Comparison of ENCODE assay signal across 8 cellular contexts in genomic region chr10:35378547-35379210, GRCh38. TPM values are rescaled to one million over a fixed set of nuclear protein-coding genes. Genes with fewer than 3 reads are reported as not detected.
DNase-seq lines count a peak whose midpoint lies in the region; ATAC-seq, FAIRE-seq and TF ChIP-seq lines count a peak whose summit lies in the region.

No MANE protein-coding gene starts in this region.

- peak overlapping the region; percentile 91 for H3K27ac Mint-ChIP-seq in activated B cell treated with CpG ODN at 0.5 μM for 24 hours

- H3K27ac ChIP-seq in mesendoderm (ENCODE audit: low read depth, low read length): peak overlapping the region; percentile 14

- H3K27me3 ChIP-seq in mesendoderm (ENCODE audit: insufficient read depth, low read length, poor library complexity): no peaks in the 10 kb centered on the region

- CTCF ChIA-PET in activated B cell treated with CpG ODN at 0.5 μM for 24 hours (lab: Charles Lee): interaction anchor here (1.0 to 2.3 kb wide), 4 partner anchors 39 to 258 kb away, joined by 4 to 18 read pairs (median 6); no protein-coding TSS in a partner anchor

- H3K4me3 ChIP-seq in mesendoderm (ENCODE audit: low read length): no peak overlapping the region

- H3K18ac ChIP-seq in mesendoderm (ENCODE audit: low read length): no peak overlapping the region

- no peak overlapping the region for H2BK15ac ChIP-seq in mesendoderm (replicated peaks; ENCODE audit: low read depth)

- no peak for TF ChIP-seq CTCF in activated B cell treated with CpG ODN at 0.5 μM for 24 hours (IDR thresholded peaks at IDR 0.05)
- no peak for TF ChIP-seq CTCF in omental fat pad (IDR thresholded peaks at IDR 0.05)

- H2AK5ac ChIP-seq in mesendoderm (ENCODE audit: low read length): no peak overlapping the region

- H4K8ac ChIP-seq in mesendoderm (ENCODE audit: low read depth, low read length): no peak overlapping the region

- H3K9me3 Mint-ChIP-seq in activated B cell treated with CpG ODN at 0.5 μM for 24 hours: no peaks in the 10 kb centered on the region

- H2BK120ac ChIP-seq in mesendoderm (ENCODE audit: low read depth, low read length): peak overlapping the region; percentile 2

- no peaks in the 10 kb centered on the region for H3K27me3 Mint-ChIP-seq in activated B cell treated with CpG ODN at 0.5 μM for 24 hours

- no peak overlapping the region for H3K23ac ChIP-seq in mesendoderm (ENCODE audit: low read length)

- H3K9ac ChIP-seq in mesendoderm (ENCODE audit: low read length): no peak overlapping the region

- DNase-seq in GM12891 (ENCODE audit: insufficient read length, low spot score) (no peak), activated B cell treated with CpG ODN at 0.5 μM for 24 hours (no peak), mesendoderm (peak; percentile 65), omental fat pad (ENCODE audit: low spot score) (no peak), GDM1 (lab: John Stamatoyannopoulos, UW) (no peak)

- peak overlapping the region; percentile 68 for H3K4me3 Mint-ChIP-seq in activated B cell treated with CpG ODN at 0.5 μM for 24 hours

- peak overlapping the region; percentile 28 for H2BK5ac ChIP-seq in mesendoderm (ENCODE audit: low read length)

- no peak overlapping the region for H3K4me2 ChIP-seq in mesendoderm (ENCODE audit: low read length)

- TF ChIP-seq POLR2A in GM12891 (IDR thresholded peaks at IDR 0.05; ENCODE audit: low read depth, low read length): no peak

- peaks cover 13% of the 10 kb centered on the region for H3K4me1 ChIP-seq in mesendoderm (ENCODE audit: control insufficient read depth, low read depth, low read length)

- no peak overlapping the region for H4K5ac ChIP-seq in mesendoderm (ENCODE audit: low read length)

- no CpG with 5 or more reads among the region's 9 CpGs for WGBS in mesendoderm (ENCODE audit: extremely low coverage, insufficient coverage, low lambda C conversion rate)

- H3K4ac ChIP-seq in mesendoderm (ENCODE audit: low read depth, low read length): no peak overlapping the region

- FAIRE-seq in GM12891 (lab: Jason Lieb, UNC): peak; percentile 66

- peak overlapping the region; percentile 3 for H3K56ac ChIP-seq in mesendoderm (ENCODE audit: low read length)

- no peaks in the 10 kb centered on the region for H3K36me3 ChIP-seq in mesendoderm (ENCODE audit: control insufficient read depth, insufficient read depth, low read length)

- H3K4me1 Mint-ChIP-seq in activated B cell treated with CpG ODN at 0.5 μM for 24 hours: peaks cover 62% of the 10 kb centered on the region

- H3K79me2 ChIP-seq in mesendoderm (ENCODE audit: control insufficient read depth, insufficient read depth, low read length): peaks cover 28% of the 10 kb centered on the region

- POLR2A ChIA-PET in activated B cell treated with CpG ODN at 0.5 μM for 24 hours (lab: Charles Lee): interaction anchor here (0.8 to 1.3 kb wide), 4 partner anchors 28 to 252 kb away, joined by 3 to 4 read pairs (median 3); partner anchors contain the start of genes CCNY and CREM

- no peaks in the 10 kb centered on the region for H3K36me3 Mint-ChIP-seq in activated B cell treated with CpG ODN at 0.5 μM for 24 hours (ENCODE audit: low read depth)

- intact Hi-C loops in activated B cell treated with CpG ODN at 0.5 μM for 24 hours (cut with micrococcal nuclease): loop anchor here (1.0 to 5.0 kb wide), 13 partner anchors 20 to 1504 kb away; partner anchors contain the start of genes CCNY, CREM and FZD8

- peaks cover 26% of the 10 kb centered on the region for H3K79me1 ChIP-seq in mesendoderm (ENCODE audit: low read length)

- ATAC-seq in GM21825 (IDR thresholded peaks at IDR 0.05; ENCODE audit: unreplicated experiment) (peak; percentile 23), activated B cell treated with CpG ODN at 0.5 μM for 24 hours (ENCODE audit: low read depth) (peak; percentile 9), GM18858 (IDR thresholded peaks at IDR 0.05; ENCODE audit: unreplicated experiment) (no peak), omental fat pad (ENCODE audit: low FRiP score) (no peak), HG03469 (IDR thresholded peaks at IDR 0.05; ENCODE audit: unreplicated experiment) (no peak)

TF ChIP-seq in GM12891, 5 proteins besides CTCF, POLR2A, EP300 and RAD21:
- TF ChIP-seq POU2F2 (IDR thresholded peaks at IDR 0.05; ENCODE audit: low read depth, low read length): no peak

RNA-seq across cellular contexts. Expression of gene CCNY, which starts 42.4 kb away (rescaled TPM):
- 23.7 TPM for polyA plus RNA-seq in GM12891 (2012; ENCODE audit: low read depth, missing spikeins)
- total RNA-seq in activated B cell treated with CpG ODN at 0.5 μM for 24 hours (68.5 and 69.2 TPM in 2 replicates), omental fat pad (10 to 100 TPM; 38.6 to 49.5 (median 47.2) TPM)
- 36.6 TPM for polyA plus RNA-seq in mesendoderm (2013, experiment 1 of 2)
- polyA plus RNA-seq in mesendoderm (2013, experiment 2 of 2): 36.9 TPM

Comparison
In these comparisons a context has a peak if more than half of its experiments do, and no peak if none do; other contexts are left out.
1. ATAC-seq: peak in GM21825 (single experiment) and activated B cell treated with CpG ODN at 0.5 μM for 24 hours (single experiment); none in GM18858 (single experiment), omental fat pad (single experiment) and HG03469 (single experiment).